10 cellular contexts compared by ENCODE assay signal in genomic region chr13:113928701-113929627, GRCh38. TPM values are rescaled to one million over a fixed set of nuclear protein-coding genes. Genes with fewer than 3 reads are reported as not detected.
A peak's percentile ranks its signal among the peaks of the same experiment; 100 is the strongest.
DNase-seq lines count a peak whose midpoint lies in the region; ATAC-seq and TF ChIP-seq lines count a peak whose summit lies in the region.
"Had no signal": no experiment of that assay in that cellular context is flagged by ENCODE, and none has a peak within 500 bp of the region (broad histone marks: within the 10 kb centered on the region; RNA-seq: fewer than 3 reads in every experiment).

No MANE protein-coding gene starts in this region.

- peak; percentile 86 for DNase-seq in AG08396 (ENCODE audit: low spot score)
- DNase-seq in RWPE2 (ENCODE audit: low spot score): peak; percentile 51
- peak; percentile 75 for DNase-seq in fibroblast of pulmonary artery (ENCODE audit: low read depth)
- DNase-seq in neuronal stem cell (ENCODE audit: low spot score): no peak
- DNase-seq in SKM-1 treated with dmso at 0.1 percent for 144 hours (lab: John Stamatoyannopoulos, UW; ENCODE audit: unreplicated experiment): no peak
- DNase-seq in NCI-H510A treated with DMSO at 0.1 percent for 48 hours (lab: John Stamatoyannopoulos, UW): no peak
- DNase-seq: CD8-positive, alpha-beta T cell had no signal

- peak overlapping the region; percentile 83 for H2BK15ac ChIP-seq in neuronal stem cell (ENCODE audit: low read length)

- H2BK120ac ChIP-seq in neuronal stem cell (ENCODE audit: low read depth, low read length): no peak overlapping the region

- H3K4me3 ChIP-seq in RWPE2 (ENCODE audit: severe bottlenecking) (no peak overlapping the region), fibroblast of pulmonary artery (replicated peaks; ENCODE audit: low read depth, low read length) (no peak overlapping the region), neuronal stem cell (ENCODE audit: low read length in 2 of 2) (no peak overlapping the region)
- H3K4me3 ChIP-seq: K562 had no signal

- peak overlapping the region; percentile 40 for H2AK5ac ChIP-seq in neuronal stem cell (ENCODE audit: low read depth, low read length)

- ATAC-seq in RWPE2 (ENCODE audit: low read depth) (peak; percentile 22; the same call in 2 of the 3 replicates), HG03457 (IDR thresholded peaks at IDR 0.05; ENCODE audit: unreplicated experiment) (no peak), HG03135 (IDR thresholded peaks at IDR 0.05; ENCODE audit: unreplicated experiment) (no peak)
- ATAC-seq: CD8-positive, alpha-beta T cell; K562 had no signal

- H2BK5ac ChIP-seq in neuronal stem cell (ENCODE audit: low read length): no peak overlapping the region

- peak overlapping the region; percentile 75 for H3K23ac ChIP-seq in neuronal stem cell (ENCODE audit: low read depth, low read length, poor library complexity)

- no peak overlapping the region for H2AFZ ChIP-seq in neuronal stem cell (ENCODE audit: low read length)

- H3K9ac ChIP-seq in neuronal stem cell (ENCODE audit: low read depth, low read length, poor library complexity): peak overlapping the region; percentile 30

- WGBS in neuronal stem cell (ENCODE audit: extremely low coverage in 2 of 2, insufficient read length in 2 of 2, insufficient replicate concordance in 1 of 2), 2 donors: no CpG with 5 or more reads among the region's 26 CpGs

- H4K8ac ChIP-seq in neuronal stem cell (ENCODE audit: low read depth, low read length): no peak overlapping the region

- H2BK12ac ChIP-seq in neuronal stem cell (ENCODE audit: low read length): peak overlapping the region; percentile 96

- H3K4me1 ChIP-seq in RWPE2 (ENCODE audit: insufficient read depth, poor library complexity, severe bottlenecking) (no peaks in the 10 kb centered on the region), neuronal stem cell (ENCODE audit: control insufficient read depth in 2 of 2, insufficient read depth in 1 of 2, low read depth in 1 of 2, low read length in 2 of 2) (no peaks in the 10 kb centered on the region)

- peak overlapping the region; percentile 65 for H3K14ac ChIP-seq in neuronal stem cell (ENCODE audit: low read length)

- no peak overlapping the region for H3K4me2 ChIP-seq in neuronal stem cell (ENCODE audit: insufficient read depth, low read length, poor library complexity, severe bottlenecking)

- no peak for TF ChIP-seq CTCF in RWPE2 (IDR thresholded peaks at IDR 0.05; ENCODE audit: poor library complexity, severe bottlenecking)
- TF ChIP-seq CTCF in fibroblast of pulmonary artery (IDR thresholded peaks at IDR 0.05; ENCODE audit: low read length, missing control alignments): no peak

- H3K27me3 ChIP-seq in RWPE2 (ENCODE audit: insufficient read depth, poor library complexity, severe bottlenecking): no peaks in the 10 kb centered on the region
- H3K27me3 ChIP-seq in neuronal stem cell (ENCODE audit: control insufficient read depth in 3 of 3, insufficient read depth in 3 of 3, low read depth in 1 of 3, low read length in 3 of 3): peaks cover 0 to 11% (median 0%) of the 10 kb centered on the region in 3 experiments

- peaks cover 2% of the 10 kb centered on the region for H3K79me1 ChIP-seq in neuronal stem cell (ENCODE audit: low read depth, low read length)

- H3K9me3 ChIP-seq in RWPE2 (ENCODE audit: severe bottlenecking) (no peaks in the 10 kb centered on the region), neuronal stem cell (replicated peaks in 1 of 2; ENCODE audit: control insufficient read depth in 2 of 2, insufficient read depth in 1 of 2, low read depth in 1 of 2, low read length in 2 of 2) (peaks cover 2 to 8% of the 10 kb centered on the region in 2 donors)

- H3K27ac ChIP-seq in RWPE2 (ENCODE audit: poor library complexity, severe bottlenecking) (no peak overlapping the region), neuronal stem cell (replicated peaks; ENCODE audit: low read length) (no peak overlapping the region)

- no peak overlapping the region for H4K91ac ChIP-seq in neuronal stem cell (ENCODE audit: low read depth, low read length, poor library complexity)

- H3K18ac ChIP-seq in neuronal stem cell (ENCODE audit: low read length): peak overlapping the region; percentile 44

- H3K4ac ChIP-seq in neuronal stem cell (ENCODE audit: low read length): peak overlapping the region; percentile 68

- H3K36me3 ChIP-seq in RWPE2 (ENCODE audit: low read depth) (no peaks in the 10 kb centered on the region), neuronal stem cell (replicated peaks in 1 of 2; ENCODE audit: control insufficient read depth in 2 of 2, insufficient read depth in 2 of 2, low read length in 2 of 2) (no peaks in the 10 kb centered on the region)

RNA-seq across cellular contexts. Expression of gene C13orf46, which starts 44.9 kb away (rescaled TPM):
- polyA plus RNA-seq in neuronal stem cell (2013, experiment 1 of 2): 0.03 TPM
- 0.04 TPM for polyA plus RNA-seq in neuronal stem cell (2013, experiment 2 of 2)

Comparison
In these comparisons a context has a peak if more than half of its experiments do, and no peak if none do; other contexts are left out.
1. DNase-seq: peak in AG08396 (single experiment), RWPE2 (single experiment) and fibroblast of pulmonary artery (single experiment); none in neuronal stem cell (single experiment), SKM-1 treated with dmso at 0.1 percent for 144 hours (single experiment) and NCI-H510A treated with DMSO at 0.1 percent for 48 hours (single experiment).